ENCODE assay signal across 19 cellular contexts in genomic region chr18:48263913-48264506, GRCh38.
DNase-seq lines count a peak whose midpoint lies in the region; ATAC-seq lines count a peak whose summit lies in the region.
"Had no signal": no experiment of that assay in that cellular context is flagged by ENCODE, and none has a peak within 500 bp of the region (broad histone marks: within the 10 kb centered on the region; RNA-seq: fewer than 3 reads in every experiment).

No MANE protein-coding gene starts in this region.

- H3K27ac Mint-ChIP-seq in stimulated activated effector memory CD8-positive, alpha-beta T cell treated with anti-CD3 and anti-CD28 coated beads, Interleukin-12 subunit alpha, Interleukin-12 subunit beta, amount 100 ng/mL, for 72 hours = no peak overlapping the region
- H3K27ac Mint-ChIP-seq in CD4-positive, alpha-beta memory T cell = no peak overlapping the region
- H3K27ac Mint-ChIP-seq: activated naive CD8-positive, alpha-beta T cell treated with anti-CD3 and anti-CD28 coated beads, Interleukin-2, amount 50 U/mL, for 24 hours; activated T-cell treated with anti-CD3 and anti-CD28 coated beads, Interleukin-2, amount 50 U/mL, for 72 hours; memory B cell had no signal

- no peaks in the 10 kb centered on the region for H3K27me3 Mint-ChIP-seq in activated T-cell treated with anti-CD3 and anti-CD28 coated beads, Interleukin-2, amount 50 U/mL, for 4 hours (ENCODE audit: low read depth)
- H3K27me3 Mint-ChIP-seq in CD4-positive, alpha-beta memory T cell = peaks cover 3 to 6% of the 10 kb centered on the region in 2 donors

- H3K4me3 Mint-ChIP-seq in stimulated activated effector memory CD8-positive, alpha-beta T cell treated with anti-CD3 and anti-CD28 coated beads, Interleukin-12 subunit alpha, Interleukin-12 subunit beta, amount 100 ng/mL, for 72 hours = no peak overlapping the region
- no peak overlapping the region for H3K4me3 Mint-ChIP-seq in activated T-cell treated with anti-CD3 and anti-CD28 coated beads, Interleukin-2, amount 50 U/mL, for 4 hours
- no peak overlapping the region for H3K4me3 Mint-ChIP-seq in CD4-positive, alpha-beta memory T cell
- H3K4me3 Mint-ChIP-seq: activated naive CD8-positive, alpha-beta T cell treated with anti-CD3 and anti-CD28 coated beads, Interleukin-2, amount 50 U/mL, for 24 hours; activated T-cell treated with anti-CD3 and anti-CD28 coated beads, Interleukin-2, amount 50 U/mL, for 72 hours; memory B cell; nephron had no signal

- H3K4me1 ChIP-seq in CD4-positive, alpha-beta memory T cell (ENCODE audit: insufficient read depth, low read length) = no peaks in the 10 kb centered on the region
- H3K4me1 ChIP-seq: gastrocnemius medialis, SJCRH30 had no signal

- H3K36me3 ChIP-seq in CD4-positive, alpha-beta memory T cell (ENCODE audit: insufficient read depth, low read length) = no peaks in the 10 kb centered on the region
- H3K36me3 ChIP-seq: gastrocnemius medialis, MG63, SJCRH30 had no signal

- POLR2A ChIA-PET in CD4-positive, alpha-beta memory T cell (lab: Charles Lee; ENCODE audit: partially characterized antibody) = no interaction called here

- H3K27me3 ChIP-seq in CD4-positive, alpha-beta memory T cell (ENCODE audit: insufficient read depth, low read length) = no peaks in the 10 kb centered on the region
- H3K27me3 ChIP-seq: gastrocnemius medialis, MG63, SJCRH30 had no signal

- H3K9me3 ChIP-seq in CD4-positive, alpha-beta memory T cell (ENCODE audit: control insufficient read depth in 1 of 2, low read length in 2 of 2) = no peaks in the 10 kb centered on the region
- H3K9me3 ChIP-seq: gastrocnemius medialis, MG63, SJCRH30 had no signal

- H3K27ac ChIP-seq in epithelial cell of prostate = peak overlapping the region; percentile 12
- no peak overlapping the region for H3K27ac ChIP-seq in CD4-positive, alpha-beta memory T cell (ENCODE audit: low read depth, low read length)
- H3K27ac ChIP-seq: 22Rv1, gastrocnemius medialis, SJCRH30 had no signal

- peak in 2 of 3 experiments; percentile 25 to 64 for DNase-seq in NCI-H1417 (lab: John Stamatoyannopoulos, UW)
- DNase-seq in NCI-H1417 treated with DMSO at 0.1 percent for 48 hours (lab: John Stamatoyannopoulos, UW) = no peak
- peak; percentile 46 for DNase-seq in RKO (ENCODE audit: low spot score)
- DNase-seq in epithelial cell of prostate (ENCODE audit: low read depth, low spot score) = peak; percentile 80
- DNase-seq in stimulated activated effector memory CD8-positive, alpha-beta T cell treated with anti-CD3 and anti-CD28 coated beads, Interleukin-12 subunit alpha, Interleukin-12 subunit beta, amount 100 ng/mL, for 72 hours (ENCODE audit: low spot score in 2 of 2) = no peak
- DNase-seq in NK-92 treated with Interleukin-12 subunit alpha and Interleukin-12 subunit beta, amount 100 ng/mL, for 24 hours (lab: John Stamatoyannopoulos, UW) = no peak
- DNase-seq in activated T-cell treated with anti-CD3 and anti-CD28 coated beads, Interleukin-2, amount 50 U/mL, for 4 hours = no peak
- DNase-seq in CD4-positive, alpha-beta memory T cell = no peak
- DNase-seq: activated CD4-positive, alpha-beta T cell treated with anti-CD3 and anti-CD28 coated beads, Interleukin-2, amount 50 U/mL, for 48 hours; activated naive CD8-positive, alpha-beta T cell treated with anti-CD3 and anti-CD28 coated beads, Interleukin-2, amount 50 U/mL, for 24 hours; activated T-cell treated with anti-CD3 and anti-CD28 coated beads, Interleukin-2, amount 50 U/mL, for 72 hours; DND-41; gastrocnemius medialis; MG63; NCI-H2081; SJCRH30 had no signal

- peaks cover 6% of the 10 kb centered on the region for H3K4me1 Mint-ChIP-seq in stimulated activated effector memory CD8-positive, alpha-beta T cell treated with anti-CD3 and anti-CD28 coated beads, Interleukin-12 subunit alpha, Interleukin-12 subunit beta, amount 100 ng/mL, for 72 hours
- H3K4me1 Mint-ChIP-seq in activated T-cell treated with anti-CD3 and anti-CD28 coated beads, Interleukin-2, amount 50 U/mL, for 4 hours (ENCODE audit: low read depth) = no peaks in the 10 kb centered on the region
- no peaks in the 10 kb centered on the region for H3K4me1 Mint-ChIP-seq in CD4-positive, alpha-beta memory T cell
- H3K4me1 Mint-ChIP-seq: activated naive CD8-positive, alpha-beta T cell treated with anti-CD3 and anti-CD28 coated beads, Interleukin-2, amount 50 U/mL, for 24 hours; memory B cell had no signal

- H3K36me3 Mint-ChIP-seq in stimulated activated effector memory CD8-positive, alpha-beta T cell treated with anti-CD3 and anti-CD28 coated beads, Interleukin-12 subunit alpha, Interleukin-12 subunit beta, amount 100 ng/mL, for 72 hours = no peaks in the 10 kb centered on the region
- no peaks in the 10 kb centered on the region for H3K36me3 Mint-ChIP-seq in activated T-cell treated with anti-CD3 and anti-CD28 coated beads, Interleukin-2, amount 50 U/mL, for 4 hours (ENCODE audit: insufficient read depth)
- H3K36me3 Mint-ChIP-seq in CD4-positive, alpha-beta memory T cell = no peaks in the 10 kb centered on the region
- H3K36me3 Mint-ChIP-seq: memory B cell had no signal

- H3K4me3 ChIP-seq in CD4-positive, alpha-beta memory T cell (ENCODE audit: low read length in 2 of 2) = no peak overlapping the region
- H3K4me3 ChIP-seq: gastrocnemius medialis, MG63, SJCRH30 had no signal

- ATAC-seq in stimulated activated effector memory CD8-positive, alpha-beta T cell treated with anti-CD3 and anti-CD28 coated beads, Interleukin-12 subunit alpha, Interleukin-12 subunit beta, amount 100 ng/mL, for 72 hours = peak; percentile 33
- no peak for ATAC-seq in activated T-cell treated with anti-CD3 and anti-CD28 coated beads, Interleukin-2, amount 50 U/mL, for 4 hours
- ATAC-seq: activated naive CD8-positive, alpha-beta T cell treated with anti-CD3 and anti-CD28 coated beads, Interleukin-2, amount 50 U/mL, for 24 hours; activated T-cell treated with anti-CD3 and anti-CD28 coated beads, Interleukin-2, amount 50 U/mL, for 72 hours; gastrocnemius medialis had no signal

- CTCF ChIA-PET in CD4-positive, alpha-beta memory T cell (lab: Charles Lee; ENCODE audit: partially characterized antibody) = no interaction called here

- H3K9me3 Mint-ChIP-seq in stimulated activated effector memory CD8-positive, alpha-beta T cell treated with anti-CD3 and anti-CD28 coated beads, Interleukin-12 subunit alpha, Interleukin-12 subunit beta, amount 100 ng/mL, for 72 hours = no peaks in the 10 kb centered on the region
- H3K9me3 Mint-ChIP-seq in activated T-cell treated with anti-CD3 and anti-CD28 coated beads, Interleukin-2, amount 50 U/mL, for 4 hours = no peaks in the 10 kb centered on the region
- H3K9me3 Mint-ChIP-seq in CD4-positive, alpha-beta memory T cell = peaks cover 0 to 3% (median 0%) of the 10 kb centered on the region in 8 donors
- H3K9me3 Mint-ChIP-seq: activated naive CD8-positive, alpha-beta T cell treated with anti-CD3 and anti-CD28 coated beads, Interleukin-2, amount 50 U/mL, for 24 hours; activated T-cell treated with anti-CD3 and anti-CD28 coated beads, Interleukin-2, amount 50 U/mL, for 72 hours had no signal

- intact Hi-C loops in CD4-positive, alpha-beta memory T cell (cut with micrococcal nuclease) = no loop called here

Comparison
In these comparisons a context has a peak if more than half of its experiments do, and no peak if none do; other contexts are left out.
1. DNase-seq: peak in NCI-H1417 (2 of 3), RKO (single experiment) and epithelial cell of prostate (single experiment); none in NCI-H1417 treated with DMSO at 0.1 percent for 48 hours (single experiment), stimulated activated effector memory CD8-positive, alpha-beta T cell treated with anti-CD3 and anti-CD28 coated beads, Interleukin-12 subunit alpha, Interleukin-12 subunit beta, amount 100 ng/mL, for 72 hours (0 of 2), NK-92 treated with Interleukin-12 subunit alpha and Interleukin-12 subunit beta, amount 100 ng/mL, for 24 hours (single experiment), activated T-cell treated with anti-CD3 and anti-CD28 coated beads, Interleukin-2, amount 50 U/mL, for 4 hours (single experiment) and CD4-positive, alpha-beta memory T cell (0 of 5).